21 cellular contexts compared by ENCODE assay signal in genomic region chr11:10429526-10429925, GRCh38. TPM values are rescaled to one million over a fixed set of nuclear protein-coding genes. Genes with fewer than 3 reads are reported as not detected.
A peak's percentile ranks its signal among the peaks of the same experiment; 100 is the strongest.
DNase-seq lines count a peak whose midpoint lies in the region; ATAC-seq, FAIRE-seq and TF ChIP-seq lines count a peak whose summit lies in the region.
"Had no signal": no experiment of that assay in that cellular context is flagged by ENCODE, and none has a peak within 500 bp of the region (broad histone marks: within the 10 kb centered on the region; RNA-seq: fewer than 3 reads in every experiment).

No MANE protein-coding gene starts in this region.

- H3K9me3 ChIP-seq in AG04450 (ENCODE audit: control insufficient read depth, insufficient read depth, low read length) (peaks cover 4% of the 10 kb centered on the region; the same call in 1 of the 2 replicates), Loucy (ENCODE audit: insufficient read depth, low read depth, low read length) (no peaks in the 10 kb centered on the region), right cardiac atrium (ENCODE audit: control insufficient read depth, low read length) (no peaks in the 10 kb centered on the region)
- H3K9me3 ChIP-seq: Peyer's patch had no signal

- H3K27ac ChIP-seq in AG04450 (ENCODE audit: low read depth, low read length), result peak overlapping the region; percentile 11
- H3K27ac ChIP-seq in right cardiac atrium (ENCODE audit: low read length), result no peak overlapping the region
- H3K27ac ChIP-seq: A549, Peyer's patch had no signal

- intact Hi-C loops in right cardiac atrium (cut with DNase I), result no loop called here

- H3K4me3 ChIP-seq in AG04450 (ENCODE audit: low read depth, low read length), result no peak overlapping the region
- H3K4me3 ChIP-seq in Loucy (ENCODE audit: low read length, poor library complexity, severe bottlenecking), result no peak overlapping the region
- H3K4me3 ChIP-seq in H7 (ENCODE audit: insufficient read depth, low read depth, low read length), result no peak overlapping the region
- no peak overlapping the region for H3K4me3 ChIP-seq in right cardiac atrium (ENCODE audit: low read length)
- H3K4me3 ChIP-seq: A549, GM23338, MG63, Peyer's patch had no signal

- WGBS in right cardiac atrium, result 91% methylated on average over 2 of the region's 2 CpGs

- H3K27me3 ChIP-seq in AG04450 (ENCODE audit: control insufficient read depth, insufficient read depth, low read length) (peaks cover 2% of the 10 kb centered on the region), Loucy (ENCODE audit: insufficient read depth, low read length, poor library complexity, severe bottlenecking) (no peaks in the 10 kb centered on the region), H7 (ENCODE audit: control insufficient read depth, insufficient read depth, low read length) (no peaks in the 10 kb centered on the region), right cardiac atrium (ENCODE audit: control insufficient read depth, insufficient read depth) (no peaks in the 10 kb centered on the region)
- H3K27me3 ChIP-seq: MG63 had no signal

- no peak overlapping the region for H3K4me2 ChIP-seq in Loucy (ENCODE audit: low read depth, low read length, poor library complexity, severe bottlenecking)
- H3K4me2 ChIP-seq: A549, GM23338 had no signal

- no peaks in the 10 kb centered on the region for H3K79me2 ChIP-seq in Loucy (ENCODE audit: insufficient read depth, low read length)

- ATAC-seq in right cardiac atrium, result no peak
- ATAC-seq: A549, GM23338, T-cell had no signal

- DNase-seq in AG04450 (ENCODE audit: low read depth, low spot score) (no peak), NCI-H69 (lab: John Stamatoyannopoulos, UW) (peak; percentile 32), erythroblast (lab: John Stamatoyannopoulos, UW) (peak; percentile 15 to 16), GM12892 (ENCODE audit: insufficient read length) (no peak), H7 (no peak), right cardiac atrium (no peak)
- DNase-seq: CD4-positive, CD25-positive, alpha-beta regulatory T cell; COR-L47; DND-41; Kasumi-1; MG63; NCI-H1048; NCI-H146; NCI-H2029; NCI-H2171 treated with DMSO at 0.1 percent for 48 hours; NCI-H526 treated with DMSO at 0.1 percent for 48 hours; Peyer's patch; T-cell had no signal

- CTCF ChIA-PET in AG04450 (lab: Charles Lee), result no interaction called here

- no peaks in the 10 kb centered on the region for H3F3A ChIP-seq in Loucy (ENCODE audit: low read depth)

- H3K9me2 ChIP-seq in Loucy (replicated peaks; ENCODE audit: low read depth, low read length), result no peaks in the 10 kb centered on the region

- TF ChIP-seq CTCF in AG04450 (IDR thresholded peaks at IDR 0.05; ENCODE audit: low read depth, low read length) (no peak), Loucy (conservative IDR thresholded peaks at IDR 0.05; ENCODE audit: low read length) (peak; percentile 47)

- no peaks in the 10 kb centered on the region for H4K20me1 ChIP-seq in Loucy (ENCODE audit: insufficient read depth, low read length, poor library complexity, severe bottlenecking)

- H2AFZ ChIP-seq in Loucy (ENCODE audit: low read length), result no peak overlapping the region

- H3K36me3 ChIP-seq in Loucy (ENCODE audit: insufficient read depth, low read length) (no peaks in the 10 kb centered on the region), H7 (replicated peaks; ENCODE audit: control insufficient read depth, insufficient read depth, low read length) (no peaks in the 10 kb centered on the region)
- H3K36me3 ChIP-seq: MG63, Peyer's patch had no signal

- POLR2A ChIA-PET in AG04450 (lab: Yijun Ruan, JAX), result no interaction called here

- no peak overlapping the region for H3K9ac ChIP-seq in Loucy (ENCODE audit: low read depth, low read length, poor library complexity, severe bottlenecking)

- H3K4me1 ChIP-seq in Loucy (ENCODE audit: insufficient read depth, low read length, poor library complexity, severe bottlenecking), result no peaks in the 10 kb centered on the region
- no peaks in the 10 kb centered on the region for H3K4me1 ChIP-seq in right cardiac atrium (ENCODE audit: control insufficient read depth, insufficient read depth, low read length)
- H3K4me1 ChIP-seq: A549, Peyer's patch had no signal

- no peak for TF ChIP-seq POLR2A in erythroblast (IDR thresholded peaks at IDR 0.05; ENCODE audit: low read length)
- TF ChIP-seq POLR2A in GM12892 (IDR thresholded peaks at IDR 0.05; ENCODE audit: low read depth, low read length), result no peak

- no peak for FAIRE-seq in GM12892 (lab: Jason Lieb, UNC)
- FAIRE-seq: A549 had no signal

RNA-seq across cellular contexts. Expression of gene AMPD3, which starts 25.5 kb away (rescaled TPM):
- 19.6 and 22.2 TPM in 2 replicates for polyA plus RNA-seq in AG04450 (2011; rRNA removed)
- polyA minus RNA-seq in AG04450 (2011; rRNA and poly(A)+ RNA removed), result 30.9 and 50.1 TPM in 2 replicates
- 49.2 TPM for polyA plus RNA-seq in GM12892 (2012; ENCODE audit: missing spikeins)
- 2.2 and 3.8 TPM in 2 replicates for total RNA-seq in H7 (2014; rRNA removed; shearing (Covaris generic))
- 10 to 100 TPM in 1 of 4 donors, 1 to 10 TPM in 3; 4.4 to 10.8 (median 8.2) TPM for total RNA-seq in right cardiac atrium
- polyA plus RNA-seq in right cardiac atrium, result 3.5 TPM

Comparison
In these comparisons a context has a peak if more than half of its experiments do, and no peak if none do; other contexts are left out.
1. DNase-seq: peak in NCI-H69 (single experiment) and erythroblast (2 of 2); none in AG04450 (single experiment), GM12892 (single experiment), H7 (single experiment) and right cardiac atrium (0 of 3).